In the genomic region with DNA sequence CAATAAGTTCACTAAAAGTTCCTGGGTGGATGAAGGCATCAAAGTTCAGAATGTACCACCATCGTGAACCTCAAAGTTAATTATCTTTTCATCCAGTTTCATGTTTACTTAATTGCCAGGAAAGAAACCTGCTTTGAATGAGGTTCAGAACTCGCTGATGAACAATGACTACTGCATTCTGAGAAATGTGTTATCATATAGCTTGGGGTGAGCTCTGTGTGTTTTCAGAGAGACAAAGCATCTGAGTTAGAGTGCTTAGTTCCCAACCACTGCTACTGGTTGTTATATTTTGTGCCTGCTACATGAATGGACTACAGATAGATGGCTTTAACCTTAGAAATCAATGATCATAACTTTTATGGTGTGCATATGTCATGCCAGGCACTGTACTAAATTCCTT, we compare ENCODE assay signal across 22 cellular contexts.
"Had no signal": no experiment of that assay in that cellular context is flagged by ENCODE, and none has a peak within 500 bp of the region (broad histone marks: within the 10 kb centered on the region; RNA-seq: fewer than 3 reads in every experiment).

No MANE protein-coding gene starts in this region.

- H3K9me3 Mint-ChIP-seq: endodermal cell had no signal

- ATAC-seq: effector memory CD8-positive, alpha-beta T cell; esophagus mucosa; foreskin keratinocyte; gastrocnemius medialis; gastroesophageal sphincter; heart left ventricle; heart right ventricle had no signal

- H3K27ac Mint-ChIP-seq: dendritic cell treated with granulocyte-macrophage colony-stimulating factor and Interleukin-4, amounts not matched to agents 40 ng/mL and 50 ng/mL, for 4 days; effector memory CD8-positive, alpha-beta T cell; endodermal cell had no signal

- DNase-seq: colonic mucosa; cortex of kidney; dermis blood vessel endothelial cell; dorsolateral prefrontal cortex; effector CD4-positive, alpha-beta T cell; effector CD8-positive, alpha-beta T cell; effector memory CD4-positive, alpha-beta T cell; effector memory CD8-positive, alpha-beta T cell; endodermal cell; erythroblast; esophagus squamous epithelium; foreskin fibroblast; foreskin keratinocyte; foreskin melanocyte; gastrocnemius medialis; glutamatergic neuron; head of caudate nucleus; heart left ventricle; heart right ventricle had no signal

- H3K27me3 Mint-ChIP-seq: dendritic cell treated with granulocyte-macrophage colony-stimulating factor and Interleukin-4, amounts not matched to agents 40 ng/mL and 50 ng/mL, for 4 days; effector memory CD8-positive, alpha-beta T cell had no signal

- H3K4me3 Mint-ChIP-seq: dendritic cell treated with granulocyte-macrophage colony-stimulating factor and Interleukin-4, amounts not matched to agents 40 ng/mL and 50 ng/mL, for 4 days; effector memory CD8-positive, alpha-beta T cell; endodermal cell had no signal
